21 cellular contexts compared by ENCODE assay signal in genomic region chr17:57138030-57138911, GRCh38. TPM values are rescaled to one million over a fixed set of nuclear protein-coding genes. Genes with fewer than 3 reads are reported as not detected.
A peak's percentile ranks its signal among the peaks of the same experiment; 100 is the strongest.
DNase-seq lines count a peak whose midpoint lies in the region; ATAC-seq, FAIRE-seq and TF ChIP-seq lines count a peak whose summit lies in the region.
"Had no signal": no experiment of that assay in that cellular context is flagged by ENCODE, and none has a peak within 500 bp of the region (broad histone marks: within the 10 kb centered on the region; RNA-seq: fewer than 3 reads in every experiment).

No MANE protein-coding gene starts in this region.

- H3K9me3 Mint-ChIP-seq in stimulated activated effector memory CD8-positive, alpha-beta T cell treated with anti-CD3 and anti-CD28 coated beads, Interleukin-12 subunit alpha, Interleukin-12 subunit beta, amount 100 ng/mL, for 72 hours: no peaks in the 10 kb centered on the region
- H3K9me3 Mint-ChIP-seq: CD4-positive, alpha-beta T cell had no signal

- no peaks in the 10 kb centered on the region for H3K9me3 ChIP-seq in SK-N-SH
- no peaks in the 10 kb centered on the region for H3K9me3 ChIP-seq in RWPE2 (ENCODE audit: severe bottlenecking)
- no peaks in the 10 kb centered on the region for H3K9me3 ChIP-seq in HepG2 (ENCODE audit: low read length)
- no peaks in the 10 kb centered on the region for H3K9me3 ChIP-seq in esophagus muscularis mucosa
- H3K9me3 ChIP-seq: Caco-2, HAP-1 had no signal

- H3K27ac ChIP-seq in SK-N-SH (ENCODE audit: low read depth in 2 of 2, low read length in 1 of 2) (no peak overlapping the region), RWPE2 (ENCODE audit: poor library complexity, severe bottlenecking) (no peak overlapping the region), HepG2 (ENCODE audit: extremely low read length, insufficient read depth, low read length) (no peak overlapping the region), esophagus muscularis mucosa (replicated peaks in 1 of 4) (no peak overlapping the region)
- H3K27ac ChIP-seq: 22Rv1, KMS-11, RWPE1 had no signal

- no peak for TF ChIP-seq POLR2A in HepG2 (IDR thresholded peaks at IDR 0.05; ENCODE audit: insufficient read depth in 1 of 2, low read depth in 2 of 2, low read length in 2 of 2)
- TF ChIP-seq POLR2A in esophagus muscularis mucosa (IDR thresholded peaks at IDR 0.05; ENCODE audit: low read depth): no peak

- no peaks in the 10 kb centered on the region for H4K20me1 ChIP-seq in SK-N-SH (ENCODE audit: insufficient read depth)
- H4K20me1 ChIP-seq in HepG2 (ENCODE audit: insufficient read depth, low read length): no peaks in the 10 kb centered on the region

- no peak overlapping the region for H3K27ac Mint-ChIP-seq in stimulated activated effector memory CD8-positive, alpha-beta T cell treated with anti-CD3 and anti-CD28 coated beads, Interleukin-12 subunit alpha, Interleukin-12 subunit beta, amount 100 ng/mL, for 72 hours
- H3K27ac Mint-ChIP-seq: B cell; CD4-positive, alpha-beta T cell had no signal

- H3K9me2 ChIP-seq in SK-N-SH: no peaks in the 10 kb centered on the region

- intact Hi-C loops in HepG2 (cut with micrococcal nuclease; ENCODE audit: unreplicated experiment): no loop called here
- intact Hi-C loops in esophagus muscularis mucosa (cut with DNase I): loop anchor here (10.0 kb wide), 1 partner anchor 537 kb away; no protein-coding TSS in a partner anchor

- H3K4me3 Mint-ChIP-seq in stimulated activated effector memory CD8-positive, alpha-beta T cell treated with anti-CD3 and anti-CD28 coated beads, Interleukin-12 subunit alpha, Interleukin-12 subunit beta, amount 100 ng/mL, for 72 hours: no peak overlapping the region
- H3K4me3 Mint-ChIP-seq: B cell; CD4-positive, alpha-beta T cell had no signal

- 0 out of 3 replicates have a peak, but pooled peaks have one; percentile 20 for ATAC-seq in SK-N-SH treated with all-trans-retinoic acid at 6 μM for 48 hours
- ATAC-seq in RWPE2 (ENCODE audit: low read depth): peak; percentile 12; the same call in 2 of the 3 replicates
- peak; percentile 48 for ATAC-seq in HepG2
- ATAC-seq in stimulated activated effector memory CD8-positive, alpha-beta T cell treated with anti-CD3 and anti-CD28 coated beads, Interleukin-12 subunit alpha, Interleukin-12 subunit beta, amount 100 ng/mL, for 72 hours: peak; percentile 32
- no peak for ATAC-seq in GM18868 (IDR thresholded peaks at IDR 0.05; ENCODE audit: unreplicated experiment)
- no peak for ATAC-seq in HG02623 (IDR thresholded peaks at IDR 0.05; ENCODE audit: unreplicated experiment)
- ATAC-seq: GM12878 had no signal

- BruUV-seq in HepG2 (replicated peaks; lab: Mats Ljungman, UMichigan): no TSS peak

- peaks cover 0 to 10% of the 10 kb centered on the region in 2 experiments; a peak in 1 of 4 replicates for H3K4me1 ChIP-seq in SK-N-SH (ENCODE audit: control insufficient read depth in 1 of 2, insufficient read depth in 2 of 2, low read depth in 1 of 2, low read length in 1 of 2)
- H3K4me1 ChIP-seq in RWPE2 (ENCODE audit: insufficient read depth, poor library complexity, severe bottlenecking): no peaks in the 10 kb centered on the region
- H3K4me1 ChIP-seq in HepG2 (ENCODE audit: insufficient read depth, low read length): peaks cover 19% of the 10 kb centered on the region
- no peaks in the 10 kb centered on the region for H3K4me1 ChIP-seq in esophagus muscularis mucosa

- H3K36me3 Mint-ChIP-seq in stimulated activated effector memory CD8-positive, alpha-beta T cell treated with anti-CD3 and anti-CD28 coated beads, Interleukin-12 subunit alpha, Interleukin-12 subunit beta, amount 100 ng/mL, for 72 hours: no peaks in the 10 kb centered on the region

- H3K4me3 ChIP-seq in SK-N-SH (ENCODE audit: low read depth in 2 of 2, low read length in 1 of 2) (no peak overlapping the region), RWPE2 (ENCODE audit: severe bottlenecking) (no peak overlapping the region), HepG2 (replicated peaks in 1 of 3; ENCODE audit: insufficient read depth in 1 of 3, low read depth in 2 of 3, low read length in 3 of 3) (no peak overlapping the region), esophagus muscularis mucosa (no peak overlapping the region)
- H3K4me3 ChIP-seq: GM12878, HAP-1 had no signal

- CTCF ChIA-PET in SK-N-SH (lab: Yijun Ruan, JAX): interaction anchor here (0.6 to 3.0 kb wide), 5 partner anchors 179 to 695 kb away, joined by 3 to 18 read pairs (median 4); no protein-coding TSS in a partner anchor
- CTCF ChIA-PET in HepG2 (lab: Yijun Ruan, JAX; ENCODE audit: low intra/inter-chr PET ratio, low total read pairs): no interaction called here

- no peaks in the 10 kb centered on the region for H3K36me3 ChIP-seq in SK-N-SH (replicated peaks in 1 of 2; ENCODE audit: control insufficient read depth in 1 of 2, insufficient read depth in 2 of 2, low read length in 1 of 2)
- no peaks in the 10 kb centered on the region for H3K36me3 ChIP-seq in RWPE2 (ENCODE audit: low read depth)
- no peaks in the 10 kb centered on the region for H3K36me3 ChIP-seq in HepG2 (replicated peaks in 1 of 2; ENCODE audit: control insufficient read depth in 1 of 2, insufficient read depth in 2 of 2, low read length in 2 of 2)
- no peaks in the 10 kb centered on the region for H3K36me3 ChIP-seq in esophagus muscularis mucosa
- H3K36me3 ChIP-seq: HAP-1 had no signal

- in situ Hi-C loops in HepG2 (cut with HindIII; ENCODE audit: extremely low pct_ligation_motif_present, low pct_unique_long_range_greater_than_20kb): loop anchor here (5.0 to 10.0 kb wide), 2 partner anchors 467 to 599 kb away; no protein-coding TSS in a partner anchor

- WGBS in SK-N-SH (ENCODE audit: low lambda C conversion rate): 62% methylated on average over 16 of the region's 17 CpGs
- WGBS in HepG2 (ENCODE audit: low lambda C conversion rate): 51% methylated on average over 15 of the region's 17 CpGs
- WGBS in esophagus muscularis mucosa: 91% methylated on average over 17 of the region's 17 CpGs

- no peak for TF ChIP-seq EP300 in SK-N-SH (IDR thresholded peaks at IDR 0.05; ENCODE audit: borderline replicate concordance in 1 of 2, low read depth in 1 of 2, low read length in 1 of 2)
- TF ChIP-seq EP300 in HepG2 (IDR thresholded peaks at IDR 0.05; ENCODE audit: low read depth in 2 of 2, low read length in 2 of 2): no peak
- TF ChIP-seq EP300 in HepG2 (CRISPR knock-in tag; IDR thresholded peaks at IDR 0.05; ENCODE audit: borderline replicate concordance): no peak
- no peak for TF ChIP-seq EP300 in esophagus muscularis mucosa (IDR thresholded peaks at IDR 0.05)

- no peak for DNase-seq in SK-N-SH
- DNase-seq in RWPE2 (ENCODE audit: low spot score): no peak
- no peak for DNase-seq in HepG2 (ENCODE audit: low spot score)
- no peak for DNase-seq in stimulated activated effector memory CD8-positive, alpha-beta T cell treated with anti-CD3 and anti-CD28 coated beads, Interleukin-12 subunit alpha, Interleukin-12 subunit beta, amount 100 ng/mL, for 72 hours (ENCODE audit: low spot score in 2 of 2)
- no peak for DNase-seq in esophagus muscularis mucosa (ENCODE audit: extremely low spot score)
- DNase-seq: Caco-2; CD4-positive, alpha-beta T cell; NCI-H1417; NCI-H187; NCI-H2227 treated with DMSO at 0.1 percent for 48 hours; NCI-H774; OCI-M1 had no signal

- H3K27me3 ChIP-seq in SK-N-SH (ENCODE audit: insufficient read depth) (no peaks in the 10 kb centered on the region), RWPE2 (ENCODE audit: insufficient read depth, poor library complexity, severe bottlenecking) (no peaks in the 10 kb centered on the region), HepG2 (ENCODE audit: control insufficient read depth in 1 of 2, insufficient read depth in 2 of 2, low read length in 2 of 2) (0 out of 5 replicates have a peak, but pooled peaks cover 0 to 3% of the 10 kb centered on the region in 2 experiments), esophagus muscularis mucosa (no peaks in the 10 kb centered on the region)

- TF ChIP-seq CTCF in SK-N-SH (IDR thresholded peaks at IDR 0.05) (no peak), RWPE2 (IDR thresholded peaks at IDR 0.05; ENCODE audit: poor library complexity, severe bottlenecking) (no peak), HepG2 (CRISPR knock-in tag; IDR thresholded peaks at IDR 0.05) (no peak), esophagus muscularis mucosa (IDR thresholded peaks at IDR 0.05) (no peak)

- H3F3A ChIP-seq in SK-N-SH (replicated peaks; ENCODE audit: insufficient read depth): no peaks in the 10 kb centered on the region

- TF ChIP-seq RAD21 in SK-N-SH (IDR thresholded peaks at IDR 0.05; ENCODE audit: low read length) (no peak), HepG2 (CRISPR knock-in tag; IDR thresholded peaks at IDR 0.05) (no peak)

- H3K4me2 ChIP-seq in SK-N-SH (no peak overlapping the region), HepG2 (ENCODE audit: low read depth, low read length) (no peak overlapping the region)
- H3K4me2 ChIP-seq: KMS-11 had no signal

- no peaks in the 10 kb centered on the region for H3K4me1 Mint-ChIP-seq in stimulated activated effector memory CD8-positive, alpha-beta T cell treated with anti-CD3 and anti-CD28 coated beads, Interleukin-12 subunit alpha, Interleukin-12 subunit beta, amount 100 ng/mL, for 72 hours

- H3K9ac ChIP-seq in SK-N-SH (no peak overlapping the region), HepG2 (ENCODE audit: insufficient read depth, low read depth, low read length) (no peak overlapping the region)
- H3K9ac ChIP-seq: KMS-11 had no signal

- FAIRE-seq in HepG2 (lab: Jason Lieb, UNC): no peak
- FAIRE-seq: GM12878 had no signal

- POLR2A ChIA-PET in SK-N-SH (lab: Yijun Ruan, JAX): interaction anchor here (0.7 kb wide), 1 partner anchor 401 kb away, joined by 3 read pairs; no protein-coding TSS in a partner anchor
- POLR2A ChIA-PET in HepG2 (lab: Yijun Ruan, JAX): no interaction called here

- H2AFZ ChIP-seq in SK-N-SH (ENCODE audit: low read depth) (no peak overlapping the region), HepG2 (ENCODE audit: low read length) (no peak overlapping the region)

- H3K79me2 ChIP-seq in SK-N-SH (ENCODE audit: insufficient read depth) (no peaks in the 10 kb centered on the region), HepG2 (ENCODE audit: insufficient read depth, low read length) (no peaks in the 10 kb centered on the region)

RNA-seq across cellular contexts. Expression of gene AKAP1, which starts 53.2 kb away (rescaled TPM):
- polyA plus RNA-seq in SK-N-SH (2012; rRNA removed) (23.7 and 36.3 TPM in 2 replicates), HepG2 (2011; rRNA removed) (131 and 136 TPM in 2 replicates)
- 17.5 and 19.6 TPM in 2 replicates for polyA plus RNA-seq in SK-N-SH (2012; cell fraction: cytosol; rRNA removed)
- 106 and 135 TPM in 2 replicates for polyA plus RNA-seq in SK-N-SH (2012; cell fraction: nucleus; rRNA removed)
- total RNA-seq in HepG2 (2016; rRNA removed; fragmentation: Illumina TruSeq; extraction: Trizol) (46.4 and 101 TPM in 2 replicates), esophagus muscularis mucosa (100 to 1,000 TPM in 2 of 4 donors, 10 to 100 TPM in 2; 82.7 to 110 (median 104) TPM)
- 18.6 and 20.2 TPM in 2 replicates for total RNA-seq in HepG2 (2016; cell fraction: cytosol; rRNA removed; fragmentation: Illumina TruSeq; extraction: Trizol; ENCODE audit: low read depth)
- 43.3 and 95.2 TPM in 2 replicates for total RNA-seq in HepG2 (2016; cell fraction: insoluble cytoplasmic fraction; rRNA removed; fragmentation: Illumina TruSeq; extraction: Trizol)
- 44.9 and 47.5 TPM in 2 replicates for total RNA-seq in HepG2 (2016; cell fraction: membrane; rRNA removed; fragmentation: Illumina TruSeq; extraction: Trizol)
- 119 and 142 TPM in 2 replicates for total RNA-seq in HepG2 (2016; cell fraction: nucleus; rRNA removed; fragmentation: Illumina TruSeq; extraction: Trizol)
- 93.5 and 109 TPM in 2 replicates for polyA plus RNA-seq in HepG2 (2011; cell fraction: cytosol; rRNA removed)
- 234 and 300 TPM in 2 replicates for polyA plus RNA-seq in HepG2 (2011; cell fraction: nucleus; rRNA removed)
- polyA plus RNA-seq in HepG2 (2012): 66.3 and 68.8 TPM in 2 replicates
- 8.4 and 10.9 TPM in 2 replicates for polyA plus RNA-seq in HepG2 (2016; cell fraction: cytosol; fragmentation: Illumina TruSeq; extraction: Trizol; ENCODE audit: low read depth)
- polyA plus RNA-seq in HepG2 (2016; cell fraction: insoluble cytoplasmic fraction; fragmentation: Illumina TruSeq; extraction: Trizol; ENCODE audit: low read depth): 34.0 and 34.5 TPM in 2 replicates
- 17.7 and 18.8 TPM in 2 replicates for polyA plus RNA-seq in HepG2 (2016; cell fraction: membrane; fragmentation: Illumina TruSeq; extraction: Trizol; ENCODE audit: low read depth)
- polyA plus RNA-seq in HepG2 (2016; cell fraction: nucleus; fragmentation: Illumina TruSeq; extraction: Trizol; ENCODE audit: insufficient read depth, low read depth): 141 and 146 TPM in 2 replicates
- 127 and 335 TPM in 2 replicates for polyA minus RNA-seq in HepG2 (2011; rRNA and poly(A)+ RNA removed; ENCODE audit: low replicate concordance)
- polyA minus RNA-seq in HepG2 (2011; cell fraction: cytosol; rRNA and poly(A)+ RNA removed): 101 and 127 TPM in 2 replicates
- polyA minus RNA-seq in HepG2 (2011; cell fraction: nucleus; rRNA and poly(A)+ RNA removed): 78.2 and 99.9 TPM in 2 replicates

Comparison
In these comparisons a context has a peak if more than half of its experiments do, and no peak if none do; other contexts are left out.
1. ATAC-seq: peak in SK-N-SH treated with all-trans-retinoic acid at 6 μM for 48 hours (single experiment), RWPE2 (single experiment), HepG2 (single experiment) and stimulated activated effector memory CD8-positive, alpha-beta T cell treated with anti-CD3 and anti-CD28 coated beads, Interleukin-12 subunit alpha, Interleukin-12 subunit beta, amount 100 ng/mL, for 72 hours (single experiment); none in GM18868 (single experiment) and HG02623 (single experiment).